34 cellular contexts compared by ENCODE assay signal in genomic region chr13:48165727-48166126, GRCh38.
"Had no signal": no experiment of that assay in that cellular context is flagged by ENCODE, and none has a peak within 500 bp of the region (broad histone marks: within the 10 kb centered on the region; RNA-seq: fewer than 3 reads in every experiment).

No MANE protein-coding gene starts in this region.

- ATAC-seq: activated CD4-positive, CD25-positive, alpha-beta regulatory T cell treated with anti-CD3 and anti-CD28 coated beads, Interleukin-2, amount 50 U/mL, for 24 hours; activated CD8-positive, alpha-beta T cell treated with anti-CD3 and anti-CD28 coated beads for 36 hours; activated naive CD8-positive, alpha-beta T cell treated with anti-CD3 and anti-CD28 coated beads, Interleukin-2, amount 50 U/mL, for 24 hours; activated T-cell treated with anti-CD3 and anti-CD28 coated beads, Interleukin-2, amount 50 U/mL, for 4 hours; activated T-helper 17 cell treated with anti-CD3 and anti-CD28 coated beads, Interleukin-2, amount 50 U/mL, for 72 hours; body of pancreas; heart left ventricle; T-helper 17 cell had no signal

- H3K4me1 ChIP-seq: adrenal gland, body of pancreas, colonic mucosa had no signal

- H3K36me3 Mint-ChIP-seq: activated naive CD4-positive, alpha-beta T cell treated with anti-CD3 and anti-CD28 coated beads, Interleukin-2, amount 50 U/mL, for 24 hours; activated naive CD8-positive, alpha-beta T cell treated with anti-CD3 and anti-CD28 coated beads for 36 hours had no signal

- H3K27ac ChIP-seq: adrenal gland, body of pancreas, cardiac muscle cell, colonic mucosa, esophagus muscularis mucosa, heart left ventricle, WERI-Rb-1 had no signal

- DNase-seq: activated B cell treated with CpG ODN at 0.5 μM for 24 hours; activated CD4-positive, alpha-beta T cell treated with anti-CD3 and anti-CD28 coated beads for 48 hours; activated CD4-positive, alpha-beta T cell treated with anti-CD3 and anti-CD28 coated beads, Interleukin-2, amount 50 U/mL, for 1 hour; activated CD4-positive, alpha-beta T cell treated with anti-CD3 and anti-CD28 coated beads, Interleukin-2, amount 50 U/mL, for 48 hours; activated CD8-positive, alpha-beta memory T cell treated with anti-CD3 and anti-CD28 coated beads for 24 hours; activated CD8-positive, alpha-beta T cell treated with anti-CD3 and anti-CD28 coated beads for 36 hours; activated effector memory CD4-positive, alpha-beta T cell treated with anti-CD3 and anti-CD28 coated beads, Interleukin-2, amount 50 U/mL, for 16 hours; activated naive CD4-positive, alpha-beta T cell treated with anti-CD3 and anti-CD28 coated beads for 36 hours; activated naive CD8-positive, alpha-beta T cell treated with anti-CD3 and anti-CD28 coated beads for 36 hours; activated naive CD8-positive, alpha-beta T cell treated with anti-CD3 and anti-CD28 coated beads, Interleukin-2, amount 50 U/mL, for 24 hours; activated T-cell treated with anti-CD3 and anti-CD28 coated beads, Interleukin-2, amount 50 U/mL, for 4 hours; adrenal gland; amygdala; aorta; body of pancreas; central memory CD4-positive, alpha-beta T cell; cerebellar nuclear complex; colonic mucosa; effector CD8-positive, alpha-beta T cell; foreskin melanocyte; glutamatergic neuron; heart left ventricle; T-helper 1 cell; T-helper 17 cell; T1000; WERI-Rb-1 had no signal

- H3K9me3 Mint-ChIP-seq: activated B cell treated with CpG ODN at 0.5 μM for 24 hours; activated CD8-positive, alpha-beta T cell treated with anti-CD3 and anti-CD28 coated beads for 36 hours; activated naive CD4-positive, alpha-beta T cell treated with anti-CD3 and anti-CD28 coated beads for 36 hours; activated naive CD4-positive, alpha-beta T cell treated with anti-CD3 and anti-CD28 coated beads, Interleukin-2, amount 50 U/mL, for 24 hours; activated naive CD8-positive, alpha-beta T cell treated with anti-CD3 and anti-CD28 coated beads for 36 hours; activated naive CD8-positive, alpha-beta T cell treated with anti-CD3 and anti-CD28 coated beads, Interleukin-2, amount 50 U/mL, for 24 hours; activated T-cell treated with anti-CD3 and anti-CD28 coated beads, Interleukin-2, amount 50 U/mL, for 4 hours; activated T-helper 17 cell treated with anti-CD3 and anti-CD28 coated beads, Interleukin-2, amount 50 U/mL, for 72 hours; T-helper 2 cell treated with Interferon-gamma antibody and Interleukin-4, amounts not matched to agents 5 μg/mL and 100 μg/mL, for 36 hours had no signal

- H3K36me3 ChIP-seq: adrenal gland, cardiac muscle cell, colonic mucosa, esophagus muscularis mucosa, heart left ventricle, WERI-Rb-1 had no signal

- H3K27ac Mint-ChIP-seq: activated B cell treated with CpG ODN at 0.5 μM for 24 hours; activated CD8-positive, alpha-beta T cell treated with anti-CD3 and anti-CD28 coated beads for 36 hours; activated naive CD4-positive, alpha-beta T cell treated with anti-CD3 and anti-CD28 coated beads for 36 hours; activated naive CD4-positive, alpha-beta T cell treated with anti-CD3 and anti-CD28 coated beads, Interleukin-2, amount 50 U/mL, for 24 hours; activated naive CD8-positive, alpha-beta T cell treated with anti-CD3 and anti-CD28 coated beads for 36 hours; activated naive CD8-positive, alpha-beta T cell treated with anti-CD3 and anti-CD28 coated beads, Interleukin-2, amount 50 U/mL, for 24 hours; activated T-helper 17 cell treated with anti-CD3 and anti-CD28 coated beads, Interleukin-2, amount 50 U/mL, for 72 hours; T-helper 17 cell; T-helper 2 cell treated with Interferon-gamma antibody and Interleukin-4, amounts not matched to agents 5 μg/mL and 100 μg/mL, for 36 hours had no signal

- FAIRE-seq: endometrium, endothelial cell of umbilical vein had no signal

- H3K27me3 ChIP-seq: adrenal gland, body of pancreas, cardiac muscle cell, colonic mucosa, esophagus muscularis mucosa, heart left ventricle had no signal

- H3K27me3 Mint-ChIP-seq: activated B cell treated with CpG ODN at 0.5 μM for 24 hours; activated CD8-positive, alpha-beta T cell treated with anti-CD3 and anti-CD28 coated beads for 36 hours; activated naive CD4-positive, alpha-beta T cell treated with anti-CD3 and anti-CD28 coated beads, Interleukin-2, amount 50 U/mL, for 24 hours; activated naive CD8-positive, alpha-beta T cell treated with anti-CD3 and anti-CD28 coated beads for 36 hours; activated naive CD8-positive, alpha-beta T cell treated with anti-CD3 and anti-CD28 coated beads, Interleukin-2, amount 50 U/mL, for 24 hours; activated T-helper 17 cell treated with anti-CD3 and anti-CD28 coated beads, Interleukin-2, amount 50 U/mL, for 72 hours; T-helper 17 cell had no signal

- H3K4me3 ChIP-seq: adrenal gland, body of pancreas, cardiac muscle cell, colonic mucosa, esophagus muscularis mucosa, heart left ventricle had no signal

- H3K9me3 ChIP-seq: adrenal gland, body of pancreas, colonic mucosa, esophagus muscularis mucosa, heart left ventricle had no signal

- H3K4me3 Mint-ChIP-seq: activated B cell treated with CpG ODN at 0.5 μM for 24 hours; activated CD8-positive, alpha-beta T cell treated with anti-CD3 and anti-CD28 coated beads for 36 hours; activated naive CD4-positive, alpha-beta T cell treated with anti-CD3 and anti-CD28 coated beads for 36 hours; activated naive CD4-positive, alpha-beta T cell treated with anti-CD3 and anti-CD28 coated beads, Interleukin-2, amount 50 U/mL, for 24 hours; activated naive CD8-positive, alpha-beta T cell treated with anti-CD3 and anti-CD28 coated beads for 36 hours; activated naive CD8-positive, alpha-beta T cell treated with anti-CD3 and anti-CD28 coated beads, Interleukin-2, amount 50 U/mL, for 24 hours; activated T-cell treated with anti-CD3 and anti-CD28 coated beads, Interleukin-2, amount 50 U/mL, for 4 hours; activated T-helper 17 cell treated with anti-CD3 and anti-CD28 coated beads, Interleukin-2, amount 50 U/mL, for 72 hours; T-helper 17 cell; T-helper 2 cell treated with Interferon-gamma antibody and Interleukin-4, amounts not matched to agents 5 μg/mL and 100 μg/mL, for 36 hours had no signal
